ENCODE assay signal across 24 cellular contexts in the genomic region with DNA sequence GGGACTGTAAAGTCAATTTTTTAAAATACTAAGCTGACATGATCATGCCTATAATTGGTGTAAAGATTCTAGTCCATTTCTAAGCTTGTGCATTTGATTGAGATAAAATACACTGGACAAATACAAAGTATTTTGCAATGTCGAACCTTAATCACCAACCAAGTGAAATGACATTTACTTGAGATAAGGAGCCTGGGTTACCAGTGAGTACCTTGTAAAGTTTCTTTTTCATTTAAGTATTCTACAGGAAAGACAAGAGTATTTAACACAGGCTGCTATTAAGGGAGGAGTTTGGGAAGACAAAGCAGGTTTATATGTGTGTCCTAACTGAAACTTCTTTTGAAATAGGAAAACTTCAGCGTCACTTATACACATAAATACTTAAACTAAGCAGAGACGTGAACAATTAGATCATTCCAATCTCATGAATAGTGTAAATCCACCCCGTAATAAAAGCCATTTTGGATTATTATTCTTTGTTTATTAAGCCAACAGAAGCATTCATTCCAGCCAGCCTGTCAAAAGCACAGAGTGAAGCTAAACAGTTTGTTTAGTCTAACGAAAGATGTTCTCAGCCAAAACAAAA.
A peak's percentile ranks its signal among the peaks of the same experiment; 100 is the strongest.
DNase-seq lines count a peak whose midpoint lies in the region; ATAC-seq and TF ChIP-seq lines count a peak whose summit lies in the region.
"Had no signal": no experiment of that assay in that cellular context is flagged by ENCODE, and none has a peak within 500 bp of the region (broad histone marks: within the 10 kb centered on the region; RNA-seq: fewer than 3 reads in every experiment).

No MANE protein-coding gene starts in this region.

- H3K27ac Mint-ChIP-seq in progenitor cell of endocrine pancreas: peak overlapping the region; percentile 30
- H3K27ac Mint-ChIP-seq: activated CD8-positive, alpha-beta T cell treated with anti-CD3 and anti-CD28 coated beads for 36 hours had no signal

- H3K36me3 Mint-ChIP-seq in progenitor cell of endocrine pancreas (ENCODE audit: insufficient read depth): no peaks in the 10 kb centered on the region

- no peaks in the 10 kb centered on the region for H3K4me1 ChIP-seq in ascending aorta
- H3K4me1 ChIP-seq: BE2C, breast epithelium, SJCRH30 had no signal

- no peaks in the 10 kb centered on the region for H3K27me3 Mint-ChIP-seq in progenitor cell of endocrine pancreas
- H3K27me3 Mint-ChIP-seq: activated CD8-positive, alpha-beta T cell treated with anti-CD3 and anti-CD28 coated beads for 36 hours; stimulated activated naive CD8-positive, alpha-beta T cell treated with anti-CD3 and anti-CD28 coated beads, Interleukin-15, amount 100 ng/mL, for 72 hours had no signal

- no peaks in the 10 kb centered on the region for H3K9me3 Mint-ChIP-seq in progenitor cell of endocrine pancreas (ENCODE audit: low read depth)
- H3K9me3 Mint-ChIP-seq: activated CD8-positive, alpha-beta T cell treated with anti-CD3 and anti-CD28 coated beads for 36 hours; neural crest cell; stimulated activated naive CD8-positive, alpha-beta T cell treated with anti-CD3 and anti-CD28 coated beads, Interleukin-15, amount 100 ng/mL, for 72 hours had no signal

- no peaks in the 10 kb centered on the region for H3K27me3 ChIP-seq in ascending aorta
- H3K27me3 ChIP-seq: BE2C, breast epithelium, right lobe of liver, SJCRH30, upper lobe of left lung had no signal

- DNase-seq in H4 (ENCODE audit: low spot score) (peak; percentile 18), fibroblast of villous mesenchyme (ENCODE audit: low read depth) (peak; percentile 56), progenitor cell of endocrine pancreas (ENCODE audit: low spot score, unreplicated experiment) (no peak), DMS 273 treated with DMSO at 0.1 percent for 48 hours (lab: John Stamatoyannopoulos, UW) (no peak), ascending aorta (ENCODE audit: low spot score in 2 of 2) (no peak), substantia nigra (lab: John Stamatoyannopoulos, UW) (no peak)
- DNase-seq: activated CD4-positive, alpha-beta T cell treated with anti-CD3 and anti-CD28 coated beads for 1 hour; activated CD8-positive, alpha-beta T cell treated with anti-CD3 and anti-CD28 coated beads for 36 hours; BE2C; DMS79; KBM-7; left ventricle myocardium superior; NCI-H1417 treated with DMSO at 0.1 percent for 48 hours; NCI-H524 treated with DMSO at 0.1 percent for 48 hours; posterior cingulate gyrus; right lobe of liver; SJCRH30; stimulated activated naive CD8-positive, alpha-beta T cell treated with anti-CD3 and anti-CD28 coated beads, Interleukin-15, amount 100 ng/mL, for 72 hours; T-helper 1 cell; upper lobe of left lung had no signal

- H3K4me3 Mint-ChIP-seq in progenitor cell of endocrine pancreas (ENCODE audit: low read depth): peak overlapping the region; percentile 6
- H3K4me3 Mint-ChIP-seq: activated CD8-positive, alpha-beta T cell treated with anti-CD3 and anti-CD28 coated beads for 36 hours; neural crest cell; stimulated activated naive CD8-positive, alpha-beta T cell treated with anti-CD3 and anti-CD28 coated beads, Interleukin-15, amount 100 ng/mL, for 72 hours had no signal

- H3K4me3 ChIP-seq in fibroblast of villous mesenchyme (ENCODE audit: low read depth, low read length) (no peak overlapping the region), ascending aorta (no peak overlapping the region)
- H3K4me3 ChIP-seq: breast epithelium, right lobe of liver, SJCRH30, upper lobe of left lung had no signal

- intact Hi-C loops in ascending aorta (cut with DNase I): no loop called here

- TF ChIP-seq CTCF in VCaP (conservative IDR thresholded peaks at IDR 0.05): no peak
- no peak for TF ChIP-seq CTCF in fibroblast of villous mesenchyme (IDR thresholded peaks at IDR 0.05; ENCODE audit: insufficient read depth, low read depth, low read length)
- no peak for TF ChIP-seq CTCF in progenitor cell of endocrine pancreas (IDR thresholded peaks at IDR 0.05; ENCODE audit: unreplicated experiment)
- TF ChIP-seq CTCF in ascending aorta (IDR thresholded peaks at IDR 0.05): no peak

- no peaks in the 10 kb centered on the region for H3K36me3 ChIP-seq in ascending aorta
- H3K36me3 ChIP-seq: BE2C, breast epithelium, right lobe of liver, SJCRH30, upper lobe of left lung had no signal

- no peak for ATAC-seq in HG02678 (IDR thresholded peaks at IDR 0.05; ENCODE audit: unreplicated experiment)
- ATAC-seq: activated CD8-positive, alpha-beta T cell treated with anti-CD3 and anti-CD28 coated beads for 36 hours; left ventricle myocardium superior; stimulated activated naive CD8-positive, alpha-beta T cell treated with anti-CD3 and anti-CD28 coated beads, Interleukin-15, amount 100 ng/mL, for 72 hours had no signal

- H3K27ac ChIP-seq in VCaP (peak overlapping the region; percentile 18; the same call in 1 of the 2 replicates), ascending aorta (no peak overlapping the region), substantia nigra (ENCODE audit: low read depth, low read length, poor library complexity, severe bottlenecking) (no peak overlapping the region)
- H3K27ac ChIP-seq: breast epithelium, right lobe of liver, SJCRH30, upper lobe of left lung had no signal

- peaks cover 62% of the 10 kb centered on the region for H3K4me1 Mint-ChIP-seq in progenitor cell of endocrine pancreas (ENCODE audit: low read depth)
- H3K4me1 Mint-ChIP-seq: neural crest cell; stimulated activated naive CD8-positive, alpha-beta T cell treated with anti-CD3 and anti-CD28 coated beads, Interleukin-15, amount 100 ng/mL, for 72 hours had no signal

- H3K9me3 ChIP-seq in ascending aorta: no peaks in the 10 kb centered on the region
- H3K9me3 ChIP-seq: BE2C, breast epithelium, right lobe of liver, SJCRH30, upper lobe of left lung had no signal

Comparison
In these comparisons a context has a peak if more than half of its experiments do, and no peak if none do; other contexts are left out.
1. DNase-seq: peak in H4 (single experiment) and fibroblast of villous mesenchyme (single experiment); none in progenitor cell of endocrine pancreas (single experiment), DMS 273 treated with DMSO at 0.1 percent for 48 hours (single experiment), ascending aorta (0 of 2) and substantia nigra (0 of 49).